Comparison of ENCODE assay signal across 10 cellular contexts in genomic region chr10:117133273-117134083, GRCh38. TPM values are rescaled to one million over a fixed set of nuclear protein-coding genes. Genes with fewer than 3 reads are reported as not detected.
DNase-seq lines count a peak whose midpoint lies in the region; ATAC-seq and TF ChIP-seq lines count a peak whose summit lies in the region.
"Had no signal": no experiment of that assay in that cellular context is flagged by ENCODE, and none has a peak within 500 bp of the region (broad histone marks: within the 10 kb centered on the region; RNA-seq: fewer than 3 reads in every experiment).

No MANE protein-coding gene starts in this region.

- no peak overlapping the region for H3K27ac Mint-ChIP-seq in CD4-positive, CD25-positive, alpha-beta regulatory T cell
- H3K27ac Mint-ChIP-seq in central memory CD8-positive, alpha-beta T cell (ENCODE audit: low read depth) = no peak overlapping the region
- H3K27ac Mint-ChIP-seq: HFFc6 had no signal

- H3K9me2 ChIP-seq in neural cell (ENCODE audit: insufficient read depth, low read length) = no peaks in the 10 kb centered on the region

- H3K9me3 ChIP-seq in CD4-positive, CD25-positive, alpha-beta regulatory T cell (ENCODE audit: control insufficient read depth in 2 of 2, low read length in 2 of 2) = no peaks in the 10 kb centered on the region
- no peaks in the 10 kb centered on the region for H3K9me3 ChIP-seq in neural cell (ENCODE audit: low read length)

- DNase-seq in CD4-positive, CD25-positive, alpha-beta regulatory T cell = no peak
- DNase-seq in GM10266 (ENCODE audit: extremely low spot score) (peak; percentile 26), NCI-H526 treated with DMSO at 0.1 percent for 48 hours (lab: John Stamatoyannopoulos, UW) (no peak), HT-29 (ENCODE audit: low spot score) (no peak), activated gamma-delta T cell treated with Interleukin-2 at 50 U/mL for 16 hours (no peak)
- no peak for DNase-seq in central memory CD8-positive, alpha-beta T cell (ENCODE audit: low spot score in 2 of 2)
- DNase-seq: HFFc6 had no signal

- peaks cover 8 to 40% (median 17%) of the 10 kb centered on the region in 4 donors for H3K4me1 Mint-ChIP-seq in CD4-positive, CD25-positive, alpha-beta regulatory T cell
- peaks cover 30% of the 10 kb centered on the region for H3K4me1 Mint-ChIP-seq in central memory CD8-positive, alpha-beta T cell

- peaks cover 18% of the 10 kb centered on the region for H3K4me1 ChIP-seq in CD4-positive, CD25-positive, alpha-beta regulatory T cell (ENCODE audit: control insufficient read depth, insufficient read depth, low read length, poor library complexity, severe bottlenecking)

- peak overlapping the region; percentile 23 for H3K9ac ChIP-seq in neural cell (ENCODE audit: low read length)

- H3K4me3 Mint-ChIP-seq in CD4-positive, CD25-positive, alpha-beta regulatory T cell = peak overlapping the region in 3 of 4 donors; percentile 30 to 73 (median 49)
- peak overlapping the region; percentile 49 for H3K4me3 Mint-ChIP-seq in central memory CD8-positive, alpha-beta T cell
- H3K4me3 Mint-ChIP-seq: HFFc6 had no signal

- peaks cover 66% of the 10 kb centered on the region for H3K79me2 ChIP-seq in neural cell (replicated peaks; ENCODE audit: insufficient read depth, low read length)

- peaks cover 86% of the 10 kb centered on the region for H3K27me3 Mint-ChIP-seq in CD4-positive, CD25-positive, alpha-beta regulatory T cell
- peaks cover 93% of the 10 kb centered on the region for H3K27me3 Mint-ChIP-seq in central memory CD8-positive, alpha-beta T cell

- peaks cover 45% of the 10 kb centered on the region for H3K27me3 ChIP-seq in CD4-positive, CD25-positive, alpha-beta regulatory T cell (ENCODE audit: control insufficient read depth, insufficient read depth, low read length)
- H3K27me3 ChIP-seq in neural cell (ENCODE audit: insufficient read depth, low read depth, low read length) = peaks cover 93% of the 10 kb centered on the region

- no peaks in the 10 kb centered on the region for H3F3A ChIP-seq in neural cell (ENCODE audit: insufficient read depth, low read length, poor library complexity, severe bottlenecking)

- no peak for TF ChIP-seq CTCF in GM10266 (IDR thresholded peaks at IDR 0.05; ENCODE audit: control insufficient read depth, insufficient read depth, low read depth, missing control alignments)
- TF ChIP-seq CTCF in neural cell (IDR thresholded peaks at IDR 0.05; ENCODE audit: poor library complexity, severe bottlenecking) = no peak

- TF ChIP-seq EP300 in neural cell (conservative IDR thresholded peaks at IDR 0.05; ENCODE audit: poor library complexity, severe bottlenecking) = no peak

- peaks cover 0 to 7% (median 0%) of the 10 kb centered on the region in 7 donors for H3K9me3 Mint-ChIP-seq in CD4-positive, CD25-positive, alpha-beta regulatory T cell
- H3K9me3 Mint-ChIP-seq in central memory CD8-positive, alpha-beta T cell = no peaks in the 10 kb centered on the region
- H3K9me3 Mint-ChIP-seq: HFFc6 had no signal

- H3K36me3 Mint-ChIP-seq in CD4-positive, CD25-positive, alpha-beta regulatory T cell = no peaks in the 10 kb centered on the region
- H3K36me3 Mint-ChIP-seq in central memory CD8-positive, alpha-beta T cell (ENCODE audit: insufficient read depth) = no peaks in the 10 kb centered on the region

- no peaks in the 10 kb centered on the region for H3K36me3 ChIP-seq in CD4-positive, CD25-positive, alpha-beta regulatory T cell (ENCODE audit: control insufficient read depth, insufficient read depth, low read length)
- H3K36me3 ChIP-seq in neural cell (ENCODE audit: insufficient read depth, low read length) = no peaks in the 10 kb centered on the region

- H3K27ac ChIP-seq in CD4-positive, CD25-positive, alpha-beta regulatory T cell (ENCODE audit: insufficient read depth, low read length, poor library complexity, severe bottlenecking) = no peak overlapping the region
- no peak overlapping the region for H3K27ac ChIP-seq in neural cell (ENCODE audit: low read length)

- no peaks in the 10 kb centered on the region for H4K20me1 ChIP-seq in neural cell (ENCODE audit: insufficient read depth)

- no peak overlapping the region for H3K4me3 ChIP-seq in CD4-positive, CD25-positive, alpha-beta regulatory T cell (ENCODE audit: low read depth, low read length)
- peak overlapping the region; percentile 52 for H3K4me3 ChIP-seq in neural cell (ENCODE audit: low read length)
- H3K4me3 ChIP-seq: K562 had no signal

- H3K4me2 ChIP-seq in neural cell (ENCODE audit: low read length) = no peak overlapping the region

- no peak for ATAC-seq in CD4-positive, CD25-positive, alpha-beta regulatory T cell (ENCODE audit: low read depth in 2 of 2)
- ATAC-seq in central memory CD8-positive, alpha-beta T cell (replicated peaks; ENCODE audit: extremely low read depth, poor library complexity, severe bottlenecking) = no peak
- ATAC-seq: K562 had no signal

- H2AFZ ChIP-seq in neural cell (ENCODE audit: low read depth, low read length) = no peak overlapping the region

- TF ChIP-seq RAD21 in neural cell (conservative IDR thresholded peaks at IDR 0.05) = no peak

TF ChIP-seq in neural cell, 6 proteins besides CTCF, POLR2A, EP300 and RAD21:
- TF ChIP-seq TAF1 (IDR thresholded peaks at IDR 0.05; ENCODE audit: low read depth) (no peak), REST (IDR thresholded peaks at IDR 0.05; ENCODE audit: borderline replicate concordance) (peak; percentile 76)

RNA-seq across cellular contexts. Expression of gene VAX1, which starts 4.6 kb away (rescaled TPM):
- total RNA-seq in CD4-positive, CD25-positive, alpha-beta regulatory T cell = not detected
- polyA plus RNA-seq in CD4-positive, CD25-positive, alpha-beta regulatory T cell = not detected
- 0.63 and 0.70 TPM in 2 replicates for polyA plus RNA-seq in neural cell
- 0.49 and 0.58 TPM in 2 replicates for polyA minus RNA-seq in neural cell
- total RNA-seq in HT-29 (2014; rRNA removed; shearing (Covaris generic)) = not detected in 2 replicates
- total RNA-seq: HFFc6, K562 had no signal
- polyA plus RNA-seq: esophagus, K562 had no signal
